Comparison of ENCODE assay signal across 13 cellular contexts in genomic region chr11:116580828-116581227, GRCh38.
A peak's percentile ranks its signal among the peaks of the same experiment; 100 is the strongest.
DNase-seq lines count a peak whose midpoint lies in the region; TF ChIP-seq lines count a peak whose summit lies in the region.
"Had no signal": no experiment of that assay in that cellular context is flagged by ENCODE, and none has a peak within 500 bp of the region (broad histone marks: within the 10 kb centered on the region; RNA-seq: fewer than 3 reads in every experiment).

No MANE protein-coding gene starts in this region.

- POLR2A ChIA-PET in MCF 10A (lab: Yijun Ruan, JAX), result no interaction called here

- H3K36me3 ChIP-seq in WERI-Rb-1 (no peaks in the 10 kb centered on the region), smooth muscle cell (ENCODE audit: low read depth) (no peaks in the 10 kb centered on the region)
- H3K36me3 ChIP-seq: MG63 had no signal

- H3K4me3 ChIP-seq in WERI-Rb-1 (ENCODE audit: low read depth, low read length) (peak overlapping the region; percentile 50), smooth muscle cell (peak overlapping the region; percentile 40)
- H3K4me3 ChIP-seq: MG63 had no signal

- no peak overlapping the region for H3K9ac ChIP-seq in smooth muscle cell (ENCODE audit: low read depth)

- CTCF ChIA-PET in MCF 10A (lab: Yijun Ruan, JAX), result no interaction called here

- H3F3A ChIP-seq in smooth muscle cell (ENCODE audit: low read depth), result no peaks in the 10 kb centered on the region

- no peaks in the 10 kb centered on the region for H3K79me2 ChIP-seq in smooth muscle cell (ENCODE audit: low read depth)

- H3K4me1 ChIP-seq in smooth muscle cell (ENCODE audit: low read depth), result peaks cover 16% of the 10 kb centered on the region

- no peak overlapping the region for H3K4me3 Mint-ChIP-seq in MCF 10A (ENCODE audit: unreplicated experiment)
- H3K4me3 Mint-ChIP-seq: central memory CD8-positive, alpha-beta T cell had no signal

- 7% methylated on average over 31 of the region's 35 CpGs for WGBS in smooth muscle cell (ENCODE audit: low lambda C conversion rate)

- no peak overlapping the region for H2AFZ ChIP-seq in smooth muscle cell (ENCODE audit: low read depth)

- H3K4me2 ChIP-seq in smooth muscle cell, result peak overlapping the region; percentile 84

- no peak for TF ChIP-seq CTCF in WERI-Rb-1 (IDR thresholded peaks at IDR 0.05; ENCODE audit: low read depth, low read length)
- no peak for TF ChIP-seq CTCF in smooth muscle cell (IDR thresholded peaks at IDR 0.05; ENCODE audit: borderline replicate concordance, insufficient read depth, poor library complexity, severe bottlenecking)
- TF ChIP-seq CTCF in MCF 10A (IDR thresholded peaks at IDR 0.05; ENCODE audit: unreplicated experiment), result no peak

- H3K27me3 ChIP-seq in WERI-Rb-1 (ENCODE audit: insufficient read depth, low read depth, severe bottlenecking) (no peaks in the 10 kb centered on the region), smooth muscle cell (ENCODE audit: low read depth) (peaks cover 96% of the 10 kb centered on the region)

- H3K36me3 Mint-ChIP-seq in MCF 10A (ENCODE audit: insufficient read depth, unreplicated experiment), result no peaks in the 10 kb centered on the region

- no TSS peak for BruUV-seq in MCF 10A (replicated peaks; lab: Mats Ljungman, UMichigan)

- no peaks in the 10 kb centered on the region for H4K20me1 ChIP-seq in smooth muscle cell (ENCODE audit: low read depth)

- H3K27ac ChIP-seq in WERI-Rb-1 (peak overlapping the region; percentile 76), smooth muscle cell (ENCODE audit: low read depth) (no peak overlapping the region)

- peaks cover 48% of the 10 kb centered on the region for H3K27me3 Mint-ChIP-seq in MCF 10A (ENCODE audit: insufficient read depth, unreplicated experiment)

- no peak overlapping the region for H3K27ac Mint-ChIP-seq in MCF 10A (ENCODE audit: low read depth, unreplicated experiment)

- H3K9me3 Mint-ChIP-seq in MCF 10A (ENCODE audit: unreplicated experiment), result no peaks in the 10 kb centered on the region
- H3K9me3 Mint-ChIP-seq: central memory CD8-positive, alpha-beta T cell had no signal

- DNase-seq in DMS53 (lab: John Stamatoyannopoulos, UW), result peak; percentile 37
- no peak for DNase-seq in DMS53 treated with DMSO at 0.1 percent for 48 hours (lab: John Stamatoyannopoulos, UW; ENCODE audit: unreplicated experiment)
- DNase-seq in WERI-Rb-1, result peak; percentile 59
- DNase-seq in iPS DF 19.7 (ENCODE audit: low read depth, low spot score), result peak; percentile 59
- DNase-seq in smooth muscle cell (lab: John Stamatoyannopoulos, UW; ENCODE audit: unreplicated experiment), result no peak
- DNase-seq in MCF 10A (ENCODE audit: unreplicated experiment), result no peak
- no peak for DNase-seq in NCI-H128 (lab: John Stamatoyannopoulos, UW; ENCODE audit: unreplicated experiment)
- no peak for DNase-seq in H4 (ENCODE audit: low spot score)
- DNase-seq: activated CD4-positive, alpha-beta T cell treated with anti-CD3 and anti-CD28 coated beads for 48 hours; activated gamma-delta T cell; DND-41; MG63 had no signal

- peaks cover 6% of the 10 kb centered on the region for H3K4me1 Mint-ChIP-seq in MCF 10A (ENCODE audit: insufficient read depth, unreplicated experiment)
- H3K4me1 Mint-ChIP-seq: central memory CD8-positive, alpha-beta T cell had no signal

- no peaks in the 10 kb centered on the region for H3K9me3 ChIP-seq in WERI-Rb-1 (ENCODE audit: severe bottlenecking)
- no peaks in the 10 kb centered on the region for H3K9me3 ChIP-seq in smooth muscle cell (replicated peaks; ENCODE audit: low read depth)
- H3K9me3 ChIP-seq: MG63 had no signal

- intact Hi-C loops in MCF 10A (cut with micrococcal nuclease), result no loop called here

Comparison
In these comparisons a context has a peak if more than half of its experiments do, and no peak if none do; other contexts are left out.
1. DNase-seq: peak in DMS53 (single experiment), WERI-Rb-1 (single experiment) and iPS DF 19.7 (single experiment); none in DMS53 treated with DMSO at 0.1 percent for 48 hours (single experiment), smooth muscle cell (single experiment), MCF 10A (single experiment), NCI-H128 (single experiment) and H4 (single experiment).